18 cellular contexts compared by ENCODE assay signal in genomic region chr18:76838182-76838581, GRCh38. TPM values are rescaled to one million over a fixed set of nuclear protein-coding genes. Genes with fewer than 3 reads are reported as not detected.
DNase-seq lines count a peak whose midpoint lies in the region; ATAC-seq, FAIRE-seq and TF ChIP-seq lines count a peak whose summit lies in the region.
"Had no signal": no experiment of that assay in that cellular context is flagged by ENCODE, and none has a peak within 500 bp of the region (broad histone marks: within the 10 kb centered on the region; RNA-seq: fewer than 3 reads in every experiment).

No MANE protein-coding gene starts in this region.

- H3K4me2 ChIP-seq in OCI-LY1 (ENCODE audit: low read length) (peak overlapping the region; percentile 12; the same call in 1 of the 2 replicates), endothelial cell of umbilical vein (ENCODE audit: insufficient read depth, low read length) (no peak overlapping the region), trophoblast cell (ENCODE audit: low read length) (no peak overlapping the region)
- H3K4me2 ChIP-seq: BLaER1 had no signal

- no peak for TF ChIP-seq CTCF in OCI-LY1 (IDR thresholded peaks at IDR 0.05; ENCODE audit: low read length)
- TF ChIP-seq CTCF in endothelial cell of umbilical vein (IDR thresholded peaks at IDR 0.05; ENCODE audit: extremely low read depth in 1 of 2, insufficient read depth in 1 of 2, low read depth in 1 of 2, low read length in 2 of 2): no peak
- TF ChIP-seq CTCF in mesothelial cell of epicardium (IDR thresholded peaks at IDR 0.05; ENCODE audit: unreplicated experiment): no peak
- TF ChIP-seq CTCF in transverse colon (IDR thresholded peaks at IDR 0.05): no peak
- no peak for TF ChIP-seq CTCF in RWPE1 (conservative IDR thresholded peaks at IDR 0.05; ENCODE audit: low read depth)
- TF ChIP-seq CTCF in MCF 10A (IDR thresholded peaks at IDR 0.05; ENCODE audit: unreplicated experiment): no peak

- POLR2A ChIA-PET in endothelial cell of umbilical vein (lab: Charles Lee) (no interaction called here), RWPE1 (lab: Yijun Ruan, JAX; ENCODE audit: low non-redundant PET) (no interaction called here), MCF 10A (lab: Yijun Ruan, JAX) (interaction anchor here (0.8 to 1.0 kb wide), 2 partner anchors 12 to 16 kb away, joined by 3 to 5 read pairs; partner anchors contain the start of gene ZNF236)

- H3K9ac ChIP-seq in OCI-LY1 (ENCODE audit: low read length): no peak overlapping the region
- H3K9ac ChIP-seq in endothelial cell of umbilical vein (replicated peaks; ENCODE audit: extremely low read depth, insufficient read depth, low read length): no peak overlapping the region
- H3K9ac ChIP-seq in trophoblast cell (ENCODE audit: low read length): no peak overlapping the region
- H3K9ac ChIP-seq: BLaER1 had no signal

- H3K36me3 Mint-ChIP-seq in mesothelial cell of epicardium: no peaks in the 10 kb centered on the region
- no peaks in the 10 kb centered on the region for H3K36me3 Mint-ChIP-seq in MCF 10A (ENCODE audit: insufficient read depth, unreplicated experiment)

- H4K91ac ChIP-seq in trophoblast cell (ENCODE audit: low read depth, low read length): no peak overlapping the region

- no peaks in the 10 kb centered on the region for H4K20me1 ChIP-seq in OCI-LY1 (ENCODE audit: insufficient read depth, low read length)
- H4K20me1 ChIP-seq in endothelial cell of umbilical vein (replicated peaks; ENCODE audit: control insufficient read depth, extremely low read depth, insufficient read depth, low read length): no peaks in the 10 kb centered on the region

- no peaks in the 10 kb centered on the region for H3K9me1 ChIP-seq in endothelial cell of umbilical vein (replicated peaks; ENCODE audit: control insufficient read depth, extremely low read depth, insufficient read depth, low read length)

- no peak overlapping the region for H3K14ac ChIP-seq in trophoblast cell (ENCODE audit: low read length)

- H3K27ac Mint-ChIP-seq in mesothelial cell of epicardium: peak overlapping the region; percentile 74
- H3K27ac Mint-ChIP-seq in MCF 10A (ENCODE audit: low read depth, unreplicated experiment): no peak overlapping the region

- H2BK5ac ChIP-seq in trophoblast cell (ENCODE audit: low read depth, low read length, poor library complexity): no peak overlapping the region

- no peak overlapping the region for H2BK12ac ChIP-seq in trophoblast cell (ENCODE audit: low read length)

- no peak overlapping the region for H2AFZ ChIP-seq in OCI-LY1 (ENCODE audit: low read length)
- H2AFZ ChIP-seq in endothelial cell of umbilical vein (ENCODE audit: low read depth, low read length): no peak overlapping the region
- no peak overlapping the region for H2AFZ ChIP-seq in trophoblast cell (ENCODE audit: insufficient read depth, low read length, poor library complexity)

- dilution Hi-C loops in endothelial cell of umbilical vein (cut with MboI; ENCODE audit: extremely low pct_ligation_motif_present, low sequenced_read_pairs): no loop called here

- H3K9me3 ChIP-seq in OCI-LY1 (ENCODE audit: low read length) (no peaks in the 10 kb centered on the region; the same call in 1 of the 2 replicates), endothelial cell of umbilical vein (replicated peaks; ENCODE audit: control insufficient read depth, insufficient read depth, low read length) (no peaks in the 10 kb centered on the region), transverse colon (no peaks in the 10 kb centered on the region), trophoblast cell (ENCODE audit: insufficient read depth, low read depth, low read length) (no peaks in the 10 kb centered on the region)
- H3K9me3 ChIP-seq: adrenal gland, BLaER1, heart right ventricle, psoas muscle had no signal

- FAIRE-seq in endothelial cell of umbilical vein (lab: Jason Lieb, UNC): no peak
- FAIRE-seq: H1 had no signal

- no peaks in the 10 kb centered on the region for H3K36me3 ChIP-seq in OCI-LY1 (ENCODE audit: insufficient read depth, low read length)
- no peaks in the 10 kb centered on the region for H3K36me3 ChIP-seq in endothelial cell of umbilical vein (ENCODE audit: control insufficient read depth in 2 of 2, extremely low read depth in 1 of 2, insufficient read depth in 2 of 2, low read length in 2 of 2)
- H3K36me3 ChIP-seq in transverse colon: no peaks in the 10 kb centered on the region
- no peaks in the 10 kb centered on the region for H3K36me3 ChIP-seq in trophoblast cell (ENCODE audit: control insufficient read depth in 1 of 2, insufficient read depth in 2 of 2, low read length in 2 of 2)
- H3K36me3 ChIP-seq: adrenal gland, BLaER1, heart right ventricle had no signal

- no peak overlapping the region for H3K4ac ChIP-seq in trophoblast cell (ENCODE audit: low read depth, low read length)

- H2BK120ac ChIP-seq in trophoblast cell (ENCODE audit: insufficient read depth, low read length, poor library complexity): no peak overlapping the region

- H4K8ac ChIP-seq in trophoblast cell (ENCODE audit: low read depth, low read length): no peak overlapping the region

- H3K79me2 ChIP-seq in OCI-LY1 (ENCODE audit: insufficient read depth, low read length) (peaks cover 67% of the 10 kb centered on the region), endothelial cell of umbilical vein (ENCODE audit: control insufficient read depth, insufficient read depth, low read length) (peaks cover 37% of the 10 kb centered on the region), trophoblast cell (ENCODE audit: control insufficient read depth, insufficient read depth, low read length, poor library complexity) (no peaks in the 10 kb centered on the region)

- H3K9me2 ChIP-seq in OCI-LY1 (ENCODE audit: low read depth, low read length): no peaks in the 10 kb centered on the region

- H3K4me1 Mint-ChIP-seq in mesothelial cell of epicardium (peaks cover 32% of the 10 kb centered on the region), MCF 10A (ENCODE audit: insufficient read depth, unreplicated experiment) (peaks cover 12% of the 10 kb centered on the region)

- no peaks in the 10 kb centered on the region for H3F3A ChIP-seq in OCI-LY1 (ENCODE audit: insufficient read depth, low read length)

- intact Hi-C loops in endothelial cell of umbilical vein (cut with micrococcal nuclease): no loop called here
- intact Hi-C loops in transverse colon (cut with DNase I; ENCODE audit: low total_unique reads): no loop called here
- intact Hi-C loops in MCF 10A (cut with micrococcal nuclease): no loop called here

- in situ Hi-C loops in transverse colon (cut with MboI; ENCODE audit: low pct_ligation_motif_present in 1 of 4, low pct_unique_long_range_greater_than_20kb in 1 of 4, low sequenced_read_pairs in 3 of 4): no loop called here

- no peaks in the 10 kb centered on the region for H3K79me1 ChIP-seq in trophoblast cell (ENCODE audit: low read length)

- H3K18ac ChIP-seq in trophoblast cell (ENCODE audit: low read length): no peak overlapping the region

- TF ChIP-seq POLR2A in endothelial cell of umbilical vein (IDR thresholded peaks at IDR 0.05; ENCODE audit: low read depth, low read length): no peak
- no peak for TF ChIP-seq POLR2A in transverse colon (IDR thresholded peaks at IDR 0.05)

- H3K27me3 Mint-ChIP-seq in mesothelial cell of epicardium (ENCODE audit: low read depth) (no peaks in the 10 kb centered on the region), MCF 10A (ENCODE audit: insufficient read depth, unreplicated experiment) (no peaks in the 10 kb centered on the region)

- no peak overlapping the region for H4K12ac ChIP-seq in trophoblast cell (ENCODE audit: low read depth, low read length)

- CTCF ChIA-PET in endothelial cell of umbilical vein (lab: Charles Lee): interaction anchor here (1.8 to 1.9 kb wide), 2 partner anchors 14 to 35 kb away, joined by 5 to 6 read pairs; no protein-coding TSS in a partner anchor
- CTCF ChIA-PET in RWPE1 (lab: Yijun Ruan, JAX): interaction anchor here (0.6 kb wide), 1 partner anchor 37 kb away, joined by 3 read pairs; no protein-coding TSS in a partner anchor
- CTCF ChIA-PET in MCF 10A (lab: Yijun Ruan, JAX): no interaction called here

- DNase-seq in endothelial cell of umbilical vein (ENCODE audit: low read depth, low spot score): peak; percentile 29
- no peak for DNase-seq in mesothelial cell of epicardium (ENCODE audit: low spot score in 2 of 2, unreplicated experiment in 2 of 2)
- DNase-seq in transverse colon: no peak
- no peak for DNase-seq in trophoblast cell
- DNase-seq in RWPE1 (ENCODE audit: low spot score): no peak
- no peak for DNase-seq in MCF 10A (ENCODE audit: unreplicated experiment)
- DNase-seq: activated CD8-positive, alpha-beta memory T cell treated with anti-CD3 and anti-CD28 coated beads for 24 hours; adrenal gland; DND-41; heart right ventricle; MM.1S; NCI-H2081; NCI-H69; psoas muscle had no signal

- H3K27me3 ChIP-seq in OCI-LY1 (ENCODE audit: insufficient read depth, low read length) (no peaks in the 10 kb centered on the region), endothelial cell of umbilical vein (ENCODE audit: control insufficient read depth in 2 of 2, insufficient read depth in 2 of 2, low read length in 2 of 2) (no peaks in the 10 kb centered on the region), transverse colon (no peaks in the 10 kb centered on the region), trophoblast cell (ENCODE audit: insufficient read depth, low read length) (no peaks in the 10 kb centered on the region)
- H3K27me3 ChIP-seq: adrenal gland, BLaER1, heart right ventricle had no signal

- no TSS peak for BruUV-seq in endothelial cell of umbilical vein (replicated peaks; lab: Mats Ljungman, UMichigan)
- no TSS peak for BruUV-seq in MCF 10A (replicated peaks; lab: Mats Ljungman, UMichigan)

- H3K4me1 ChIP-seq in OCI-LY1 (ENCODE audit: insufficient read depth, low read length, severe bottlenecking) (peaks cover 11% of the 10 kb centered on the region), endothelial cell of umbilical vein (ENCODE audit: control insufficient read depth, extremely low read depth, insufficient read depth, low read length) (peaks cover 8% of the 10 kb centered on the region), transverse colon (peaks cover 6 to 48% (median 23%) of the 10 kb centered on the region in 4 donors), trophoblast cell (ENCODE audit: control insufficient read depth in 1 of 2, insufficient read depth in 2 of 2, low read length in 2 of 2) (no peaks in the 10 kb centered on the region)
- H3K4me1 ChIP-seq: BLaER1 had no signal

- no peak overlapping the region for H2AK5ac ChIP-seq in trophoblast cell (ENCODE audit: low read length)

- no peak for ATAC-seq in GM18909 (IDR thresholded peaks at IDR 0.05; ENCODE audit: poor library complexity, unreplicated experiment)
- ATAC-seq: heart right ventricle had no signal

- H3K4me3 Mint-ChIP-seq in mesothelial cell of epicardium: no peak overlapping the region
- no peak overlapping the region for H3K4me3 Mint-ChIP-seq in MCF 10A (ENCODE audit: unreplicated experiment)

- no peak overlapping the region for H3K23ac ChIP-seq in trophoblast cell (ENCODE audit: low read length)

- H3K4me3 ChIP-seq in OCI-LY1 (ENCODE audit: low read depth, low read length, poor library complexity, severe bottlenecking) (no peak overlapping the region), endothelial cell of umbilical vein (replicated peaks in 1 of 3; ENCODE audit: insufficient read depth in 1 of 3, low read depth in 1 of 3, low read length in 3 of 3) (no peak overlapping the region), transverse colon (no peak overlapping the region), trophoblast cell (ENCODE audit: low read depth, low read length) (no peak overlapping the region)
- H3K4me3 ChIP-seq: adrenal gland, BLaER1, heart right ventricle, psoas muscle had no signal

- 10 to 31% methylated on average over 2 to 3 of the region's 3 CpGs for WGBS in transverse colon (ENCODE audit: low coverage in 1 of 2), 2 donors
- no CpG with 5 or more reads among the region's 3 CpGs for WGBS in trophoblast cell (ENCODE audit: extremely low coverage, insufficient coverage, insufficient read length)

- H3K9me3 Mint-ChIP-seq in mesothelial cell of epicardium (no peaks in the 10 kb centered on the region), MCF 10A (ENCODE audit: unreplicated experiment) (no peaks in the 10 kb centered on the region)

- H3K27ac ChIP-seq in OCI-LY1 (ENCODE audit: low read depth, low read length, poor library complexity, severe bottlenecking) (no peak overlapping the region), endothelial cell of umbilical vein (ENCODE audit: insufficient read depth, low read depth, low read length) (no peak overlapping the region), transverse colon (peak overlapping the region; percentile 9 to 72 (median 48)), trophoblast cell (ENCODE audit: low read depth, low read length) (no peak overlapping the region), RWPE1 (no peak overlapping the region)
- H3K27ac ChIP-seq: adrenal gland, BLaER1, heart right ventricle, psoas muscle had no signal

- TF ChIP-seq EP300 in transverse colon (IDR thresholded peaks at IDR 0.05; ENCODE audit: low read depth): no peak

RNA-seq across cellular contexts. Expression of gene ZNF236, which starts 15.8 kb away (rescaled TPM):
- 13.6 and 14.7 TPM in 2 replicates for total RNA-seq in endothelial cell of umbilical vein
- 4.5 TPM in 2 replicates for polyA plus RNA-seq in endothelial cell of umbilical vein
- polyA plus RNA-seq in endothelial cell of umbilical vein (2011; cell fraction: cytosol; rRNA removed): 3.3 and 3.5 TPM in 2 replicates
- 20.6 and 21.0 TPM in 2 replicates for polyA plus RNA-seq in endothelial cell of umbilical vein (2011; cell fraction: nucleus; rRNA removed)
- 3.5 and 4.1 TPM in 2 replicates for polyA plus RNA-seq in endothelial cell of umbilical vein (2012)
- 27.6 and 33.8 TPM in 2 replicates for polyA minus RNA-seq in endothelial cell of umbilical vein
- polyA minus RNA-seq in endothelial cell of umbilical vein (2011; cell fraction: cytosol; rRNA and poly(A)+ RNA removed): 19.8 TPM
- polyA minus RNA-seq in endothelial cell of umbilical vein (2011; cell fraction: nucleus; rRNA and poly(A)+ RNA removed): 75.0 and 107 TPM in 2 replicates
- 30.8 to 32.5 TPM (median 30.8 TPM) in 3 replicates for total RNA-seq in mesothelial cell of epicardium
- total RNA-seq in transverse colon: 10 to 100 TPM; 18.3 to 82.8 (median 43.7) TPM
- 6.3 and 7.1 TPM in 2 replicates for polyA plus RNA-seq in trophoblast cell (2013)
- total RNA-seq in MCF 10A (2022): 15.3 and 16.1 TPM in 2 replicates

Comparison
In these comparisons a context has a peak if more than half of its experiments do, and no peak if none do; other contexts are left out.
1. H3K27ac ChIP-seq: peak in transverse colon (4 of 4); none in OCI-LY1 (single experiment), endothelial cell of umbilical vein (single experiment), trophoblast cell (single experiment) and RWPE1 (single experiment).